Comparison of ENCODE assay signal across 14 cellular contexts in genomic region chr1:212118167-212118871, GRCh38.
DNase-seq lines count a peak whose midpoint lies in the region; ATAC-seq and TF ChIP-seq lines count a peak whose summit lies in the region.
"Had no signal": no experiment of that assay in that cellular context is flagged by ENCODE, and none has a peak within 500 bp of the region (broad histone marks: within the 10 kb centered on the region; RNA-seq: fewer than 3 reads in every experiment).

No MANE protein-coding gene starts in this region.

- H3K27ac Mint-ChIP-seq in activated naive CD4-positive, alpha-beta T cell treated with anti-CD3 and anti-CD28 coated beads, Interleukin-2, amount 50 U/mL, for 72 hours: peak overlapping the region; percentile 19 to 38
- no peak overlapping the region for H3K27ac Mint-ChIP-seq in activated naive CD4-positive, alpha-beta T cell treated with anti-CD3 and anti-CD28 coated beads for 36 hours
- peak overlapping the region; percentile 6 for H3K27ac Mint-ChIP-seq in stimulated activated effector memory CD8-positive, alpha-beta T cell treated with anti-CD3 and anti-CD28 coated beads, Interleukin-12 subunit alpha, Interleukin-12 subunit beta, amount 100 ng/mL, for 72 hours
- H3K27ac Mint-ChIP-seq: memory B cell had no signal

- intact Hi-C loops in activated naive CD4-positive, alpha-beta T cell treated with anti-CD3 and anti-CD28 coated beads for 36 hours (cut with micrococcal nuclease): no loop called here

- DNase-seq in activated naive CD4-positive, alpha-beta T cell treated with anti-CD3 and anti-CD28 coated beads, Interleukin-2, amount 50 U/mL, for 72 hours (ENCODE audit: low spot score in 2 of 2): no peak
- no peak for DNase-seq in activated naive CD4-positive, alpha-beta T cell treated with anti-CD3 and anti-CD28 coated beads for 36 hours
- peak; percentile 61 for DNase-seq in astrocyte of the spinal cord (ENCODE audit: low read depth, low spot score)
- peak; percentile 68 for DNase-seq in kidney tubule cell (ENCODE audit: low spot score)
- no peak for DNase-seq in stimulated activated effector memory CD8-positive, alpha-beta T cell treated with anti-CD3 and anti-CD28 coated beads, Interleukin-12 subunit alpha, Interleukin-12 subunit beta, amount 100 ng/mL, for 72 hours (ENCODE audit: low spot score in 2 of 2)
- DNase-seq in NCI-H82 (lab: John Stamatoyannopoulos, UW): no peak
- no peak for DNase-seq in middle frontal gyrus (ENCODE audit: extremely low spot score, low spot score)
- DNase-seq: activated effector memory CD4-positive, alpha-beta T cell treated with anti-CD3 and anti-CD28 coated beads, Interleukin-2, amount 50 U/mL, for 16 hours; hippocampal formation; NCI-H2081; NCI-H748 treated with DMSO at 0.1 percent for 48 hours; T-helper 9 cell had no signal

- no peaks in the 10 kb centered on the region for H3K27me3 Mint-ChIP-seq in activated naive CD4-positive, alpha-beta T cell treated with anti-CD3 and anti-CD28 coated beads for 36 hours (ENCODE audit: low read depth)
- H3K27me3 Mint-ChIP-seq: memory B cell had no signal

- no peak for TF ChIP-seq CTCF in astrocyte of the spinal cord (IDR thresholded peaks at IDR 0.05; ENCODE audit: low read depth, low read length)

- in situ Hi-C loops in astrocyte of the spinal cord (cut with HindIII; ENCODE audit: low sequenced_read_pairs): no loop called here

- ATAC-seq in activated naive CD4-positive, alpha-beta T cell treated with anti-CD3 and anti-CD28 coated beads, Interleukin-2, amount 50 U/mL, for 72 hours: no peak
- no peak for ATAC-seq in stimulated activated effector memory CD8-positive, alpha-beta T cell treated with anti-CD3 and anti-CD28 coated beads, Interleukin-12 subunit alpha, Interleukin-12 subunit beta, amount 100 ng/mL, for 72 hours
- no peak for ATAC-seq in GM21529 (IDR thresholded peaks at IDR 0.05; ENCODE audit: unreplicated experiment)

- no peak overlapping the region for H3K4me3 ChIP-seq in astrocyte of the spinal cord (ENCODE audit: low read depth, low read length)

- H3K4me3 Mint-ChIP-seq in activated naive CD4-positive, alpha-beta T cell treated with anti-CD3 and anti-CD28 coated beads for 36 hours: no peak overlapping the region
- no peak overlapping the region for H3K4me3 Mint-ChIP-seq in stimulated activated effector memory CD8-positive, alpha-beta T cell treated with anti-CD3 and anti-CD28 coated beads, Interleukin-12 subunit alpha, Interleukin-12 subunit beta, amount 100 ng/mL, for 72 hours
- H3K4me3 Mint-ChIP-seq: memory B cell had no signal

- no peaks in the 10 kb centered on the region for H3K4me1 Mint-ChIP-seq in activated naive CD4-positive, alpha-beta T cell treated with anti-CD3 and anti-CD28 coated beads for 36 hours (ENCODE audit: low read depth)
- peaks cover 9% of the 10 kb centered on the region for H3K4me1 Mint-ChIP-seq in stimulated activated effector memory CD8-positive, alpha-beta T cell treated with anti-CD3 and anti-CD28 coated beads, Interleukin-12 subunit alpha, Interleukin-12 subunit beta, amount 100 ng/mL, for 72 hours

- CTCF ChIA-PET in activated naive CD4-positive, alpha-beta T cell treated with anti-CD3 and anti-CD28 coated beads for 36 hours (lab: Charles Lee): no interaction called here

- peaks cover 0 to 9% of the 10 kb centered on the region in 2 donors for H3K36me3 Mint-ChIP-seq in activated naive CD4-positive, alpha-beta T cell treated with anti-CD3 and anti-CD28 coated beads, Interleukin-2, amount 50 U/mL, for 72 hours
- H3K36me3 Mint-ChIP-seq in activated naive CD4-positive, alpha-beta T cell treated with anti-CD3 and anti-CD28 coated beads for 36 hours (ENCODE audit: low read depth): peaks cover 13% of the 10 kb centered on the region
- H3K36me3 Mint-ChIP-seq in stimulated activated effector memory CD8-positive, alpha-beta T cell treated with anti-CD3 and anti-CD28 coated beads, Interleukin-12 subunit alpha, Interleukin-12 subunit beta, amount 100 ng/mL, for 72 hours: peaks cover 10% of the 10 kb centered on the region
- H3K36me3 Mint-ChIP-seq: memory B cell had no signal

- no peaks in the 10 kb centered on the region for H3K9me3 Mint-ChIP-seq in activated naive CD4-positive, alpha-beta T cell treated with anti-CD3 and anti-CD28 coated beads, Interleukin-2, amount 50 U/mL, for 72 hours
- H3K9me3 Mint-ChIP-seq in activated naive CD4-positive, alpha-beta T cell treated with anti-CD3 and anti-CD28 coated beads for 36 hours: no peaks in the 10 kb centered on the region
- H3K9me3 Mint-ChIP-seq in stimulated activated effector memory CD8-positive, alpha-beta T cell treated with anti-CD3 and anti-CD28 coated beads, Interleukin-12 subunit alpha, Interleukin-12 subunit beta, amount 100 ng/mL, for 72 hours: no peaks in the 10 kb centered on the region
- H3K9me3 Mint-ChIP-seq: memory B cell had no signal

Comparison
In these comparisons a context has a peak if more than half of its experiments do, and no peak if none do; other contexts are left out.
1. DNase-seq: peak in astrocyte of the spinal cord (single experiment) and kidney tubule cell (single experiment); none in activated naive CD4-positive, alpha-beta T cell treated with anti-CD3 and anti-CD28 coated beads, Interleukin-2, amount 50 U/mL, for 72 hours (0 of 2), activated naive CD4-positive, alpha-beta T cell treated with anti-CD3 and anti-CD28 coated beads for 36 hours (single experiment), stimulated activated effector memory CD8-positive, alpha-beta T cell treated with anti-CD3 and anti-CD28 coated beads, Interleukin-12 subunit alpha, Interleukin-12 subunit beta, amount 100 ng/mL, for 72 hours (0 of 2), NCI-H82 (single experiment) and middle frontal gyrus (single experiment).